ENCODE assay signal across 15 cellular contexts in genomic region chr15:65525622-65526021, GRCh38. TPM values are rescaled to one million over a fixed set of nuclear protein-coding genes. Genes with fewer than 3 reads are reported as not detected.
A peak's percentile ranks its signal among the peaks of the same experiment; 100 is the strongest.
DNase-seq lines count a peak whose midpoint lies in the region; ATAC-seq and TF ChIP-seq lines count a peak whose summit lies in the region.
"Had no signal": no experiment of that assay in that cellular context is flagged by ENCODE, and none has a peak within 500 bp of the region (broad histone marks: within the 10 kb centered on the region; RNA-seq: fewer than 3 reads in every experiment).

No MANE protein-coding gene starts in this region.

- TF ChIP-seq POLR2A in thyroid gland (IDR thresholded peaks at IDR 0.05) = no peak

- WGBS in thyroid gland, 2 donors = 91 to 96% methylated on average over 1 of the region's 1 CpG

- no peak overlapping the region for H3K27ac ChIP-seq in thyroid gland
- no peak overlapping the region for H3K27ac ChIP-seq in effector memory CD4-positive, alpha-beta T cell (ENCODE audit: insufficient read depth, low read length, poor library complexity, severe bottlenecking)
- H3K27ac ChIP-seq: parathyroid adenoma had no signal

- no peaks in the 10 kb centered on the region for H3K36me3 ChIP-seq in thyroid gland
- no peaks in the 10 kb centered on the region for H3K36me3 ChIP-seq in effector memory CD4-positive, alpha-beta T cell (ENCODE audit: control insufficient read depth, insufficient read depth, low read length)
- H3K36me3 ChIP-seq: HAP-1 had no signal

- ATAC-seq in left cardiac atrium = no peak

- H3K4me3 ChIP-seq in epithelial cell of esophagus (ENCODE audit: low read length) (no peak overlapping the region), thyroid gland (replicated peaks in 1 of 3) (no peak overlapping the region)
- no peak overlapping the region for H3K4me3 ChIP-seq in effector memory CD4-positive, alpha-beta T cell (ENCODE audit: insufficient read depth, low read depth, low read length, poor library complexity, severe bottlenecking)
- H3K4me3 ChIP-seq: dorsolateral prefrontal cortex, HAP-1 had no signal

- no peak for TF ChIP-seq CTCF in epithelial cell of esophagus (IDR thresholded peaks at IDR 0.05; ENCODE audit: insufficient read depth, low read depth, low read length, missing control alignments)
- TF ChIP-seq CTCF in thyroid gland (IDR thresholded peaks at IDR 0.05) = no peak

- H3K27me3 ChIP-seq in thyroid gland = no peaks in the 10 kb centered on the region
- H3K27me3 ChIP-seq in effector memory CD4-positive, alpha-beta T cell (replicated peaks; ENCODE audit: control insufficient read depth, insufficient read depth, low read length, poor library complexity, severe bottlenecking) = no peaks in the 10 kb centered on the region
- H3K27me3 ChIP-seq: dorsolateral prefrontal cortex had no signal

- no peaks in the 10 kb centered on the region for H3K9me3 ChIP-seq in thyroid gland
- no peaks in the 10 kb centered on the region for H3K9me3 ChIP-seq in effector memory CD4-positive, alpha-beta T cell (ENCODE audit: control insufficient read depth, low read length)
- H3K9me3 ChIP-seq: HAP-1 had no signal

- intact Hi-C loops in left cardiac atrium (cut with DNase I) = no loop called here
- intact Hi-C loops in cardiac septum (cut with DNase I) = no loop called here
- intact Hi-C loops in thyroid gland (cut with DNase I) = no loop called here

- H3K4me1 ChIP-seq in thyroid gland = no peaks in the 10 kb centered on the region
- peaks cover 4% of the 10 kb centered on the region for H3K4me1 ChIP-seq in effector memory CD4-positive, alpha-beta T cell (ENCODE audit: control insufficient read depth, insufficient read depth, low read length, poor library complexity, severe bottlenecking)
- H3K4me1 ChIP-seq: parathyroid adenoma had no signal

- DNase-seq in left cardiac atrium = peak; percentile 36
- DNase-seq in cardiac septum (ENCODE audit: low spot score) = no peak
- peak; percentile 52 for DNase-seq in RPMI7951 (ENCODE audit: low read depth)
- DNase-seq in epithelial cell of esophagus (ENCODE audit: low read depth) = peak; percentile 58
- peak; percentile 15 for DNase-seq in thyroid gland
- no peak for DNase-seq in effector memory CD4-positive, alpha-beta T cell
- DNase-seq in RPMI8226 = no peak
- DNase-seq in T1000 (lab: John Stamatoyannopoulos, UW) = no peak
- DNase-seq: aorta, dorsolateral prefrontal cortex, NCI-H1694, NCI-H524 treated with DMSO at 0.1 percent for 48 hours, SIG-M5 had no signal

RNA-seq across cellular contexts. Expression of gene HACD3, which starts 4.6 kb away (rescaled TPM):
- total RNA-seq in left cardiac atrium = 10 to 100 TPM; 15.9 to 18.0 TPM
- 9.6 TPM for total RNA-seq in cardiac septum
- 123 and 140 TPM in 2 replicates for total RNA-seq in RPMI7951 (2014; rRNA removed; shearing (Covaris generic))
- total RNA-seq in thyroid gland = 100 to 1,000 TPM; 103 to 172 (median 128) TPM

RNA-seq across cellular contexts. Expression of gene DPP8, which starts 8.1 kb away (rescaled TPM):
- 10 to 100 TPM; 24.8 to 34.9 TPM for total RNA-seq in left cardiac atrium
- 35.3 TPM for total RNA-seq in cardiac septum
- total RNA-seq in RPMI7951 (2014; rRNA removed; shearing (Covaris generic)) = 21.9 and 27.9 TPM in 2 replicates
- total RNA-seq in thyroid gland = 10 to 100 TPM; 44.8 to 53.5 (median 52.3) TPM

Comparison
In these comparisons a context has a peak if more than half of its experiments do, and no peak if none do; other contexts are left out.
1. DNase-seq: peak in left cardiac atrium (single experiment), RPMI7951 (single experiment), epithelial cell of esophagus (single experiment) and thyroid gland (2 of 2); none in cardiac septum (single experiment), effector memory CD4-positive, alpha-beta T cell (0 of 3), RPMI8226 (single experiment) and T1000 (single experiment).